Comparison of ENCODE assay signal across 15 cellular contexts in genomic region chr3:152219769-152220255, GRCh38. TPM values are rescaled to one million over a fixed set of nuclear protein-coding genes. Genes with fewer than 3 reads are reported as not detected.
DNase-seq lines count a peak whose midpoint lies in the region; ATAC-seq, FAIRE-seq and TF ChIP-seq lines count a peak whose summit lies in the region.
"Had no signal": no experiment of that assay in that cellular context is flagged by ENCODE, and none has a peak within 500 bp of the region (broad histone marks: within the 10 kb centered on the region; RNA-seq: fewer than 3 reads in every experiment).

No MANE protein-coding gene starts in this region.

- in situ Hi-C loops in IMR-90 (cut with MboI; ENCODE audit: low sequenced_read_pairs) = no loop called here

- no peak overlapping the region for H3K56ac ChIP-seq in IMR-90 (ENCODE audit: extremely low read depth, insufficient read depth, low read length)

- no peaks in the 10 kb centered on the region for H3K4me1 ChIP-seq in IMR-90 (ENCODE audit: control insufficient read depth, insufficient read depth, low read length)
- H3K4me1 ChIP-seq in adipocyte (ENCODE audit: control insufficient read depth, insufficient read depth, low read length) = peaks cover 36% of the 10 kb centered on the region
- H3K4me1 ChIP-seq in rectal smooth muscle tissue (ENCODE audit: control insufficient read depth, insufficient read depth, low read length) = peaks cover 18% of the 10 kb centered on the region
- H3K4me1 ChIP-seq: SJCRH30 had no signal

- BruUV-seq in IMR-90 (replicated peaks; lab: Mats Ljungman, UMichigan) = no TSS peak

- intact Hi-C loops in IMR-90 (cut with micrococcal nuclease) = loop anchor here (10.0 kb wide), 1 partner anchor 45 kb away; the partner anchor contains the start of gene MBNL1

- FAIRE-seq in GM12891 (lab: Jason Lieb, UNC) = no peak
- FAIRE-seq: endometrium had no signal

- no peaks in the 10 kb centered on the region for H3K36me3 ChIP-seq in IMR-90 (ENCODE audit: control insufficient read depth, insufficient read depth, low read length)
- no peaks in the 10 kb centered on the region for H3K36me3 ChIP-seq in adipocyte (ENCODE audit: control insufficient read depth, insufficient read depth, low read length, severe bottlenecking)
- H3K36me3 ChIP-seq in rectal smooth muscle tissue (ENCODE audit: control insufficient read depth, insufficient read depth, low read length) = no peaks in the 10 kb centered on the region
- H3K36me3 ChIP-seq: SJCRH30 had no signal

- TF ChIP-seq RAD21 in IMR-90 (IDR thresholded peaks at IDR 0.05; ENCODE audit: low read length) = no peak

- POLR2A ChIA-PET in activated CD4-positive, alpha-beta T cell treated with anti-CD3 and anti-CD28 coated beads, Interleukin-2, amount 10 ng/mL, durations not matched to agents 7 days and 5 days (lab: Charles Lee) = interaction anchor here (0.5 kb wide), 1 partner anchor 46 kb away, joined by 3 read pairs; no protein-coding TSS in a partner anchor
- POLR2A ChIA-PET in IMR-90 (lab: Charles Lee; ENCODE audit: unreplicated experiment) = no interaction called here

- no peak overlapping the region for H4K5ac ChIP-seq in IMR-90 (ENCODE audit: low read depth, low read length)

- peaks cover 62% of the 10 kb centered on the region for H3K4me1 Mint-ChIP-seq in activated CD4-positive, alpha-beta T cell treated with anti-CD3 and anti-CD28 coated beads, Interleukin-2, amount 10 ng/mL, durations not matched to agents 7 days and 5 days
- H3K4me1 Mint-ChIP-seq in stimulated activated effector memory CD8-positive, alpha-beta T cell treated with anti-CD3 and anti-CD28 coated beads, Interleukin-12 subunit alpha, Interleukin-12 subunit beta, amount 100 ng/mL, for 72 hours = peaks cover 41% of the 10 kb centered on the region

- DNase-seq in activated CD4-positive, alpha-beta T cell treated with anti-CD3 and anti-CD28 coated beads, Interleukin-2, amount 10 ng/mL, durations not matched to agents 7 days and 5 days = no peak
- DNase-seq in activated CD4-positive, alpha-beta T cell treated with anti-CD3 and anti-CD28 coated beads, Interleukin-2, amount 50 U/mL, for 1 hour = no peak
- DNase-seq in IMR-90 (no peak), adipocyte (ENCODE audit: low read depth) (no peak), GM12891 (ENCODE audit: insufficient read length, low spot score) (no peak)
- DNase-seq in stimulated activated effector memory CD8-positive, alpha-beta T cell treated with anti-CD3 and anti-CD28 coated beads, Interleukin-12 subunit alpha, Interleukin-12 subunit beta, amount 100 ng/mL, for 72 hours (ENCODE audit: low spot score in 2 of 2) = no peak
- DNase-seq: left cardiac atrium; mucosa of descending colon; NCI-H2081 treated with DMSO at 0.1 percent for 48 hours; NCI-H524 treated with DMSO at 0.1 percent for 48 hours; SJCRH30; stimulated activated naive CD4-positive, alpha-beta T cell treated with Interleukin-2 at 50 U/mL for 16 hours had no signal

- no peak overlapping the region for H2BK20ac ChIP-seq in IMR-90 (ENCODE audit: low read depth, low read length)

- no peak overlapping the region for H3K23ac ChIP-seq in IMR-90 (ENCODE audit: low read depth, low read length)

- H3K27me3 Mint-ChIP-seq in activated CD4-positive, alpha-beta T cell treated with anti-CD3 and anti-CD28 coated beads, Interleukin-2, amount 10 ng/mL, durations not matched to agents 7 days and 5 days = no peaks in the 10 kb centered on the region

- no peaks in the 10 kb centered on the region for H3K79me1 ChIP-seq in IMR-90 (ENCODE audit: low read depth in 1 of 2, low read length in 2 of 2)

- H2AFZ ChIP-seq in IMR-90 (replicated peaks; ENCODE audit: low read length, poor library complexity) = no peak overlapping the region

- H4K8ac ChIP-seq in IMR-90 (ENCODE audit: low read depth in 2 of 2, low read length in 2 of 2) = no peak overlapping the region

- CTCF ChIA-PET in activated CD4-positive, alpha-beta T cell treated with anti-CD3 and anti-CD28 coated beads, Interleukin-2, amount 10 ng/mL, durations not matched to agents 7 days and 5 days (lab: Charles Lee) = interaction anchor here (0.8 to 3.4 kb wide), 3 partner anchors 15 to 24 kb away, joined by 3 to 19 read pairs (median 5); no protein-coding TSS in a partner anchor
- CTCF ChIA-PET in IMR-90 (lab: Yijun Ruan, JAX) = interaction anchor here (1.1 kb wide), 1 partner anchor 15 kb away, joined by 3 read pairs; no protein-coding TSS in a partner anchor

- no peak overlapping the region for H4K91ac ChIP-seq in IMR-90 (ENCODE audit: insufficient read depth, low read depth, low read length)

- peaks cover 6% of the 10 kb centered on the region for H3K36me3 Mint-ChIP-seq in activated CD4-positive, alpha-beta T cell treated with anti-CD3 and anti-CD28 coated beads, Interleukin-2, amount 10 ng/mL, durations not matched to agents 7 days and 5 days (ENCODE audit: low read depth)
- peaks cover 13% of the 10 kb centered on the region for H3K36me3 Mint-ChIP-seq in stimulated activated effector memory CD8-positive, alpha-beta T cell treated with anti-CD3 and anti-CD28 coated beads, Interleukin-12 subunit alpha, Interleukin-12 subunit beta, amount 100 ng/mL, for 72 hours

- dilution Hi-C loops in IMR-90 (cut with HindIII; ENCODE audit: low sequenced_read_pairs, unreplicated experiment) = no loop called here

- H3K9me3 ChIP-seq in IMR-90 (ENCODE audit: control insufficient read depth, insufficient read depth, low read length) = no peaks in the 10 kb centered on the region
- H3K9me3 ChIP-seq in adipocyte (ENCODE audit: control insufficient read depth, low read length) = no peaks in the 10 kb centered on the region
- H3K9me3 ChIP-seq: mucosa of descending colon, SJCRH30 had no signal

- no peak overlapping the region for H3K4me3 ChIP-seq in IMR-90 (ENCODE audit: insufficient read depth, low read depth, low read length)
- H3K4me3 ChIP-seq in adipocyte (ENCODE audit: low read length) = peak overlapping the region; percentile 15
- no peak overlapping the region for H3K4me3 ChIP-seq in rectal smooth muscle tissue (ENCODE audit: low read length)
- H3K4me3 ChIP-seq: mucosa of descending colon, SJCRH30 had no signal

- no peak overlapping the region for H2BK5ac ChIP-seq in IMR-90 (ENCODE audit: low read depth, low read length, poor library complexity, severe bottlenecking)

- no peak overlapping the region for H2BK15ac ChIP-seq in IMR-90 (ENCODE audit: low read depth, low read length)

- H3K27ac ChIP-seq in IMR-90 (ENCODE audit: insufficient read depth, low read length) = no peak overlapping the region
- H3K27ac ChIP-seq in rectal smooth muscle tissue (ENCODE audit: low read depth, low read length) = peak overlapping the region; percentile 70
- H3K27ac ChIP-seq: SJCRH30 had no signal

- no peaks in the 10 kb centered on the region for H3K9me1 ChIP-seq in IMR-90 (ENCODE audit: insufficient read depth, low read length)

- no peaks in the 10 kb centered on the region for H4K20me1 ChIP-seq in IMR-90 (ENCODE audit: insufficient read depth, low read length)

- peak overlapping the region; percentile 25; the same call in 1 of the 2 replicates for H3K4me2 ChIP-seq in IMR-90 (ENCODE audit: low read depth, low read length)

- no peak for TF ChIP-seq CTCF in IMR-90 (conservative IDR thresholded peaks at IDR 0.05; ENCODE audit: low read depth, low read length)

- peaks cover 3% of the 10 kb centered on the region for H3K9me3 Mint-ChIP-seq in activated CD4-positive, alpha-beta T cell treated with anti-CD3 and anti-CD28 coated beads, Interleukin-2, amount 10 ng/mL, durations not matched to agents 7 days and 5 days
- no peaks in the 10 kb centered on the region for H3K9me3 Mint-ChIP-seq in stimulated activated effector memory CD8-positive, alpha-beta T cell treated with anti-CD3 and anti-CD28 coated beads, Interleukin-12 subunit alpha, Interleukin-12 subunit beta, amount 100 ng/mL, for 72 hours

- H3K27ac Mint-ChIP-seq in activated CD4-positive, alpha-beta T cell treated with anti-CD3 and anti-CD28 coated beads, Interleukin-2, amount 10 ng/mL, durations not matched to agents 7 days and 5 days = peak overlapping the region; percentile 21
- H3K27ac Mint-ChIP-seq in stimulated activated effector memory CD8-positive, alpha-beta T cell treated with anti-CD3 and anti-CD28 coated beads, Interleukin-12 subunit alpha, Interleukin-12 subunit beta, amount 100 ng/mL, for 72 hours = no peak overlapping the region

- no peak overlapping the region for H3K4me3 Mint-ChIP-seq in activated CD4-positive, alpha-beta T cell treated with anti-CD3 and anti-CD28 coated beads, Interleukin-2, amount 10 ng/mL, durations not matched to agents 7 days and 5 days
- H3K4me3 Mint-ChIP-seq in stimulated activated effector memory CD8-positive, alpha-beta T cell treated with anti-CD3 and anti-CD28 coated beads, Interleukin-12 subunit alpha, Interleukin-12 subunit beta, amount 100 ng/mL, for 72 hours = no peak overlapping the region

- no peak overlapping the region for H3K4ac ChIP-seq in IMR-90 (ENCODE audit: low read depth, low read length)

- H3K9ac ChIP-seq in IMR-90 (ENCODE audit: low read depth, low read length) (no peak overlapping the region), adipocyte (ENCODE audit: low read length) (no peak overlapping the region), rectal smooth muscle tissue (ENCODE audit: low read length) (no peak overlapping the region)

- TF ChIP-seq POLR2A in IMR-90 (IDR thresholded peaks at IDR 0.05; ENCODE audit: low read depth, low read length) = no peak
- no peak for TF ChIP-seq POLR2A in GM12891 (IDR thresholded peaks at IDR 0.05; ENCODE audit: low read depth, low read length)

- no peak overlapping the region for H2AK5ac ChIP-seq in IMR-90 (ENCODE audit: low read depth, low read length)

- no CpG with 5 or more reads among the region's 2 CpGs for WGBS in IMR-90 (ENCODE audit: extremely low coverage in 2 of 2, insufficient read length in 1 of 2), 2 experiments

- ATAC-seq in IMR-90 (ENCODE audit: low read depth) (no peak), GM18867 (IDR thresholded peaks at IDR 0.05; ENCODE audit: unreplicated experiment) (no peak)
- no peak for ATAC-seq in stimulated activated effector memory CD8-positive, alpha-beta T cell treated with anti-CD3 and anti-CD28 coated beads, Interleukin-12 subunit alpha, Interleukin-12 subunit beta, amount 100 ng/mL, for 72 hours
- ATAC-seq: left cardiac atrium, mucosa of descending colon had no signal

- H3K18ac ChIP-seq in IMR-90 (ENCODE audit: low read depth, low read length) = peak overlapping the region; percentile 32; the same call in 1 of the 2 replicates

- H3K14ac ChIP-seq in IMR-90 (replicated peaks; ENCODE audit: low read depth, low read length) = no peak overlapping the region

- H2AK9ac ChIP-seq in IMR-90 (replicated peaks; ENCODE audit: low read depth, low read length, poor library complexity) = no peak overlapping the region

- no peak overlapping the region for H2BK120ac ChIP-seq in IMR-90 (ENCODE audit: low read depth, low read length)

- no peaks in the 10 kb centered on the region for H3K27me3 ChIP-seq in IMR-90 (ENCODE audit: control insufficient read depth, insufficient read depth, low read length)
- no peaks in the 10 kb centered on the region for H3K27me3 ChIP-seq in adipocyte (replicated peaks; ENCODE audit: control insufficient read depth, insufficient read depth, low read length)
- no peaks in the 10 kb centered on the region for H3K27me3 ChIP-seq in rectal smooth muscle tissue (ENCODE audit: control insufficient read depth, insufficient read depth, low read length)
- H3K27me3 ChIP-seq: SJCRH30 had no signal

RNA-seq across cellular contexts. Expression of gene MBNL1, which starts 48.9 kb away (rescaled TPM):
- total RNA-seq in activated CD4-positive, alpha-beta T cell treated with anti-CD3 and anti-CD28 coated beads, Interleukin-2, amount 10 ng/mL, durations not matched to agents 7 days and 5 days = 100 to 1,000 TPM; 437 to 559 TPM
- 515 and 664 TPM in 2 replicates for total RNA-seq in IMR-90 (2012; rRNA removed)
- polyA plus RNA-seq in IMR-90 (2012; rRNA removed) = 127 and 129 TPM in 2 replicates
- 41.6 and 47.4 TPM in 2 replicates for polyA plus RNA-seq in IMR-90 (2012; cell fraction: cytosol; rRNA removed)
- 48.0 and 82.1 TPM in 2 replicates for polyA plus RNA-seq in IMR-90 (2012; cell fraction: nucleus; rRNA removed; ENCODE audit: low replicate concordance)
- polyA plus RNA-seq in GM12891 (2012; ENCODE audit: low read depth, missing spikeins) = 103 TPM
